In genomic region chr19:6532244-6532999, GRCh38 we compare ENCODE assay signal across 10 cellular contexts. TPM values are rescaled to one million over a fixed set of nuclear protein-coding genes. Genes with fewer than 3 reads are reported as not detected.
DNase-seq lines count a peak whose midpoint lies in the region; ATAC-seq and TF ChIP-seq lines count a peak whose summit lies in the region.
"Had no signal": no experiment of that assay in that cellular context is flagged by ENCODE, and none has a peak within 500 bp of the region (broad histone marks: within the 10 kb centered on the region; RNA-seq: fewer than 3 reads in every experiment).

No MANE protein-coding gene starts in this region.

- no peaks in the 10 kb centered on the region for H3K9me3 Mint-ChIP-seq in CD8-positive, alpha-beta T cell
- H3K9me3 Mint-ChIP-seq in activated CD8-positive, alpha-beta T cell treated with anti-CD3 and anti-CD28 coated beads, Interleukin-2, amount 10 ng/mL, durations not matched to agents 7 days and 5 days (ENCODE audit: insufficient read depth), result no peaks in the 10 kb centered on the region

- H3K27ac ChIP-seq in CD8-positive, alpha-beta T cell (ENCODE audit: low read depth, low read length), result no peak overlapping the region
- H3K27ac ChIP-seq in HUES48 (ENCODE audit: low read depth, low read length) (no peak overlapping the region), lung (ENCODE audit: low read depth in 1 of 2, low read length in 1 of 2) (peak overlapping the region in 1 of 2 donors; percentile 47)
- H3K27ac ChIP-seq: cardiac muscle cell had no signal

- H3K36me3 ChIP-seq in CD8-positive, alpha-beta T cell (ENCODE audit: insufficient read depth, low read length), result no peaks in the 10 kb centered on the region
- no peaks in the 10 kb centered on the region for H3K36me3 ChIP-seq in HUES48 (ENCODE audit: control insufficient read depth, insufficient read depth, low read length)
- peaks cover 0 to 6% of the 10 kb centered on the region in 2 donors for H3K36me3 ChIP-seq in lung (ENCODE audit: control insufficient read depth in 2 of 2, insufficient read depth in 2 of 2, low read length in 2 of 2)
- H3K36me3 ChIP-seq: cardiac muscle cell had no signal

- peaks cover 23% of the 10 kb centered on the region for H3K27me3 Mint-ChIP-seq in CD8-positive, alpha-beta T cell (ENCODE audit: low read depth)
- peaks cover 28% of the 10 kb centered on the region for H3K27me3 Mint-ChIP-seq in activated CD8-positive, alpha-beta T cell treated with anti-CD3 and anti-CD28 coated beads, Interleukin-2, amount 10 ng/mL, durations not matched to agents 7 days and 5 days (ENCODE audit: low read depth)

- peak in 2 of 7 experiments; percentile 16 to 27 for DNase-seq in CD8-positive, alpha-beta T cell
- peak; percentile 62 for DNase-seq in activated CD8-positive, alpha-beta T cell treated with anti-CD3 and anti-CD28 coated beads, Interleukin-2, amount 10 ng/mL, durations not matched to agents 7 days and 5 days
- DNase-seq in lung (ENCODE audit: low spot score), result no peak
- DNase-seq in NCI-H526 treated with DMSO at 0.1 percent for 48 hours (lab: John Stamatoyannopoulos, UW), result no peak
- DNase-seq in AG08395 (ENCODE audit: low spot score), result no peak

- H3K27ac Mint-ChIP-seq in CD8-positive, alpha-beta T cell, result peak overlapping the region; percentile 75
- peak overlapping the region; percentile 33 for H3K27ac Mint-ChIP-seq in activated CD8-positive, alpha-beta T cell treated with anti-CD3 and anti-CD28 coated beads, Interleukin-2, amount 10 ng/mL, durations not matched to agents 7 days and 5 days

- no peak for ATAC-seq in CD8-positive, alpha-beta T cell
- no peak for ATAC-seq in activated CD8-positive, alpha-beta T cell treated with anti-CD3 and anti-CD28 coated beads, Interleukin-2, amount 10 ng/mL, durations not matched to agents 7 days and 5 days
- ATAC-seq in lung (ENCODE audit: insufficient read depth, low FRiP score) (no peak), GM21717 (IDR thresholded peaks at IDR 0.05; ENCODE audit: unreplicated experiment) (no peak), HG03342 (IDR thresholded peaks at IDR 0.05; ENCODE audit: unreplicated experiment) (no peak)

- peaks cover 49% of the 10 kb centered on the region for H3K4me1 ChIP-seq in CD8-positive, alpha-beta T cell (ENCODE audit: insufficient read depth, low read length)
- H3K4me1 ChIP-seq in HUES48 (ENCODE audit: control insufficient read depth, insufficient read depth, low read length), result peaks cover 12% of the 10 kb centered on the region; the same call in 1 of the 2 replicates
- H3K4me1 ChIP-seq in lung (ENCODE audit: control insufficient read depth in 2 of 2, insufficient read depth in 2 of 2, low read length in 2 of 2), result peaks cover 0 to 5% of the 10 kb centered on the region in 2 donors

- no peaks in the 10 kb centered on the region for H3K9me3 ChIP-seq in CD8-positive, alpha-beta T cell (ENCODE audit: low read length)
- H3K9me3 ChIP-seq in HUES48 (ENCODE audit: control insufficient read depth, insufficient read depth, low read length) (peaks cover 5% of the 10 kb centered on the region), lung (ENCODE audit: control insufficient read depth in 2 of 2, insufficient read depth in 1 of 2, low read length in 1 of 2) (peaks cover 0 to 3% of the 10 kb centered on the region in 2 donors)

- no peak for TF ChIP-seq CTCF in CD8-positive, alpha-beta T cell (IDR thresholded peaks at IDR 0.05)
- TF ChIP-seq CTCF in lung (IDR thresholded peaks at IDR 0.05; ENCODE audit: control extremely low read depth, extremely low read depth), result no peak

- H3K4me3 ChIP-seq in CD8-positive, alpha-beta T cell (ENCODE audit: low read depth, low read length), result peak overlapping the region; percentile 5
- H3K4me3 ChIP-seq in HUES48 (ENCODE audit: low read depth, low read length) (peak overlapping the region; percentile 47; the same call in 1 of the 2 replicates), lung (peak overlapping the region; percentile 33)

- intact Hi-C loops in CD8-positive, alpha-beta T cell (cut with DNase I, micrococcal nuclease), result loop anchor here (5.0 kb wide), 1 partner anchor 205 kb away; the partner anchor contains the start of genes GPR108 (in 2 of the 2) and TRIP10 (in 2 of the 2)

- POLR2A ChIA-PET in CD8-positive, alpha-beta T cell (lab: Charles Lee), result interaction anchor here (1.2 to 1.3 kb wide), 2 partner anchors 10 to 20 kb away, joined by 3 read pairs; no protein-coding TSS in a partner anchor
- POLR2A ChIA-PET in activated CD8-positive, alpha-beta T cell treated with anti-CD3 and anti-CD28 coated beads, Interleukin-2, amount 10 ng/mL, durations not matched to agents 7 days and 5 days (lab: Charles Lee), result no interaction called here

- WGBS in lung, 2 donors, result 36 to 38% methylated on average over 30 to 31 of the region's 31 CpGs

- H3K9ac ChIP-seq in HUES48 (ENCODE audit: low read depth, low read length), result no peak overlapping the region

- CTCF ChIA-PET in CD8-positive, alpha-beta T cell (lab: Charles Lee), result interaction anchor here (0.9 to 1.0 kb wide), 2 partner anchors 16 to 88 kb away, joined by 3 to 4 read pairs; no protein-coding TSS in a partner anchor
- CTCF ChIA-PET in activated CD8-positive, alpha-beta T cell treated with anti-CD3 and anti-CD28 coated beads, Interleukin-2, amount 10 ng/mL, durations not matched to agents 7 days and 5 days (lab: Charles Lee), result no interaction called here

- peaks cover 46% of the 10 kb centered on the region for H3K4me1 Mint-ChIP-seq in CD8-positive, alpha-beta T cell (ENCODE audit: low read depth)
- peaks cover 54% of the 10 kb centered on the region for H3K4me1 Mint-ChIP-seq in activated CD8-positive, alpha-beta T cell treated with anti-CD3 and anti-CD28 coated beads, Interleukin-2, amount 10 ng/mL, durations not matched to agents 7 days and 5 days (ENCODE audit: low read depth)

- H3K36me3 Mint-ChIP-seq in CD8-positive, alpha-beta T cell, result no peaks in the 10 kb centered on the region
- H3K36me3 Mint-ChIP-seq in activated CD8-positive, alpha-beta T cell treated with anti-CD3 and anti-CD28 coated beads, Interleukin-2, amount 10 ng/mL, durations not matched to agents 7 days and 5 days (ENCODE audit: low read depth), result peaks cover 12% of the 10 kb centered on the region

- peaks cover 10% of the 10 kb centered on the region for H3K27me3 ChIP-seq in CD8-positive, alpha-beta T cell (ENCODE audit: insufficient read depth, low read length)
- H3K27me3 ChIP-seq in HUES48 (ENCODE audit: control insufficient read depth, insufficient read depth, low read length), result peaks cover 62% of the 10 kb centered on the region
- H3K27me3 ChIP-seq in lung (ENCODE audit: control insufficient read depth, insufficient read depth), result no peaks in the 10 kb centered on the region

- H3K4me3 Mint-ChIP-seq in CD8-positive, alpha-beta T cell, result peak overlapping the region; percentile 88
- H3K4me3 Mint-ChIP-seq in activated CD8-positive, alpha-beta T cell treated with anti-CD3 and anti-CD28 coated beads, Interleukin-2, amount 10 ng/mL, durations not matched to agents 7 days and 5 days, result peak overlapping the region; percentile 68

RNA-seq across cellular contexts. Expression of gene TNFSF9, which starts 1.6 kb away (rescaled TPM):
- 10 to 100 TPM; 18.3 to 19.8 TPM for total RNA-seq in CD8-positive, alpha-beta T cell
- total RNA-seq in activated CD8-positive, alpha-beta T cell treated with anti-CD3 and anti-CD28 coated beads, Interleukin-2, amount 10 ng/mL, durations not matched to agents 7 days and 5 days, result 1 to 10 TPM; 1.5 to 1.7 TPM
- 10 to 100 TPM in 1 of 2 donors, under 1 TPM in 1; 1.00 to 10.1 TPM for total RNA-seq in lung
- 1 to 10 TPM; 3.2 to 8.6 TPM for polyA plus RNA-seq in lung

RNA-seq across cellular contexts. Expression of gene TUBB4A, which starts 30.3 kb away (rescaled TPM):
- 1 to 10 TPM; 1.4 to 1.6 TPM for total RNA-seq in CD8-positive, alpha-beta T cell
- 1 to 10 TPM; 6.6 to 6.9 TPM for total RNA-seq in activated CD8-positive, alpha-beta T cell treated with anti-CD3 and anti-CD28 coated beads, Interleukin-2, amount 10 ng/mL, durations not matched to agents 7 days and 5 days
- total RNA-seq in lung, result 1 to 10 TPM in 1 of 2 donors, under 1 TPM in 1; 0.28 to 2.1 TPM
- under 1 TPM; 0.05 to 0.08 TPM for polyA plus RNA-seq in lung

RNA-seq across cellular contexts. Expression of gene DENND1C, which starts 50.8 kb away (rescaled TPM):
- total RNA-seq in CD8-positive, alpha-beta T cell, result 10 to 100 TPM; 94.0 to 95.9 TPM
- total RNA-seq in activated CD8-positive, alpha-beta T cell treated with anti-CD3 and anti-CD28 coated beads, Interleukin-2, amount 10 ng/mL, durations not matched to agents 7 days and 5 days, result 10 to 100 TPM; 94.1 to 97.5 TPM
- total RNA-seq in lung, result 10 to 100 TPM in 1 of 2 donors, 1 to 10 TPM in 1; 2.7 to 11.0 TPM
- 10 to 100 TPM in 1 of 2 donors, 1 to 10 TPM in 1; 8.0 to 10.6 TPM for polyA plus RNA-seq in lung

RNA-seq across cellular contexts. Expression of gene CD70, which starts 58.5 kb away (rescaled TPM):
- total RNA-seq in CD8-positive, alpha-beta T cell, result 1 to 10 TPM; 1.7 to 1.9 TPM
- total RNA-seq in activated CD8-positive, alpha-beta T cell treated with anti-CD3 and anti-CD28 coated beads, Interleukin-2, amount 10 ng/mL, durations not matched to agents 7 days and 5 days, result 10 to 100 TPM; 16.9 to 17.3 TPM
- under 1 TPM; 0.28 to 0.40 TPM for total RNA-seq in lung
- polyA plus RNA-seq in lung, result under 1 TPM; 0.22 to 0.57 TPM
- total RNA-seq: cardiac muscle cell, omental fat pad had no signal
- polyA plus RNA-seq: cardiac muscle cell had no signal

Comparison
In these comparisons a context has a peak if more than half of its experiments do, and no peak if none do; other contexts are left out.
1. RNA of gene DENND1C, which starts 50.8 kb away (total RNA-seq): 94.1 to 97.5 TPM in activated CD8-positive, alpha-beta T cell treated with anti-CD3 and anti-CD28 coated beads, Interleukin-2, amount 10 ng/mL, durations not matched to agents 7 days and 5 days and 94.0 to 95.9 TPM in CD8-positive, alpha-beta T cell; 2.7 to 11.0 TPM in lung; every median in the first group is over 4 times any median in the second.
2. Peak in every context shown above with its lines, with median percentiles within 50 percentile points of each other: H3K4me3 ChIP-seq.